8 cellular contexts compared by ENCODE assay signal in the genomic region with DNA sequence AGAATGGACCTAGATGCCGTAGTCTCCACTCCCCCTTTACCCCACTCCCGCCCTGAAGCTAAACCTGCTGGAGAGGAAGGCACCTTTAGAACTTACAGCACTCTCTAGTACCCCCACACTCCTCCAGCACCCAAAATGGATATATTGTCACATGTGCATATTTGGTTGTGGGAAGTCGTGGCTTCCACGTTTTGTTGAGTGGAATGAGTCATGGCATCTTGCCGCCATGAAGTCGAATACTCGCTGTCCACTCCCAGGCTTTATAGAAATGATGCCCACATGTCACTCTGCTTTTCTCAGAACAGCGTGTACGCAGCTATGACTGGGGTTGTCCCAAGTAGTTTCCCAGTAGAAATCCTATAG. TPM values are rescaled to one million over a fixed set of nuclear protein-coding genes. Genes with fewer than 3 reads are reported as not detected.
DNase-seq lines count a peak whose midpoint lies in the region; ATAC-seq and TF ChIP-seq lines count a peak whose summit lies in the region.

No MANE protein-coding gene starts in this region.

- H3K4me1 ChIP-seq in BLaER1 treated with 17β-estradiol and CSF1 and Interleukin-3, amounts not matched to agents 10 nM and 100 nM, result peaks cover 37 to 63% (median 54%) of the 10 kb centered on the region in 10 experiments

- H3K9ac ChIP-seq in BLaER1 treated with 17β-estradiol and CSF1 and Interleukin-3, amounts not matched to agents 10 nM and 100 nM, result peak overlapping the region; percentile 90 to 99 (median 93)

- peak overlapping the region; percentile 91 to 99 (median 95) for H3K27ac ChIP-seq in BLaER1 treated with 17β-estradiol and CSF1 and Interleukin-3, amounts not matched to agents 10 nM and 100 nM

- peaks cover 23 to 65% (median 44%) of the 10 kb centered on the region in 11 experiments for H3K36me3 ChIP-seq in BLaER1 treated with 17β-estradiol and CSF1 and Interleukin-3, amounts not matched to agents 10 nM and 100 nM

- peaks cover 26% of the 10 kb centered on the region for H3K4me1 Mint-ChIP-seq in brain

- peak overlapping the region; percentile 68 to 95 (median 85) for H3K4me2 ChIP-seq in BLaER1 treated with 17β-estradiol and CSF1 and Interleukin-3, amounts not matched to agents 10 nM and 100 nM

- ATAC-seq in GM19035 (IDR thresholded peaks at IDR 0.05; ENCODE audit: unreplicated experiment) (peak; percentile 16), HG03439 (IDR thresholded peaks at IDR 0.05; ENCODE audit: unreplicated experiment) (peak; percentile 23), GM21526 (IDR thresholded peaks at IDR 0.05; ENCODE audit: low FRiP score, unreplicated experiment) (no peak)

- H3K4me3 ChIP-seq in BLaER1 treated with 17β-estradiol and CSF1 and Interleukin-3, amounts not matched to agents 10 nM and 100 nM, result peak overlapping the region; percentile 69 to 96 (median 88)

- H3K4me3 Mint-ChIP-seq in brain, result peak overlapping the region; percentile 90 to 97 (median 95)

- H3K9me3 Mint-ChIP-seq in brain, result peaks cover 0 to 18% (median 14%) of the 10 kb centered on the region in 5 experiments

- no peaks in the 10 kb centered on the region for H3K27me3 ChIP-seq in BLaER1 treated with 17β-estradiol and CSF1 and Interleukin-3, amounts not matched to agents 10 nM and 100 nM

- H3K27me3 Mint-ChIP-seq in brain, result peaks cover 15% of the 10 kb centered on the region

- H3K9me3 ChIP-seq in BLaER1 treated with 17β-estradiol and CSF1 and Interleukin-3, amounts not matched to agents 10 nM and 100 nM (replicated peaks in 1 of 11), result peaks cover 11 to 18% (median 15%) of the 10 kb centered on the region in 11 experiments

- in situ Hi-C loops in SK-MEL-5 (cut with HindIII; ENCODE audit: low pct_unique_long_range_greater_than_20kb, low sequenced_read_pairs), result no loop called here

- peaks cover 2 to 53% (median 40%) of the 10 kb centered on the region in 11 experiments; a peak in 20 of 22 replicates for H4K20me1 ChIP-seq in BLaER1 treated with 17β-estradiol and CSF1 and Interleukin-3, amounts not matched to agents 10 nM and 100 nM

- H3K27ac Mint-ChIP-seq in brain, result peak overlapping the region; percentile 97 to 100 (median 100)

- peaks cover 24% of the 10 kb centered on the region for H3K36me3 Mint-ChIP-seq in brain

- TF ChIP-seq CTCF in brain (conservative IDR thresholded peaks at IDR 0.05), result no peak

- peak; percentile 42 for DNase-seq in SK-MEL-5 (ENCODE audit: low read depth, low spot score)
- DNase-seq in iPS-NIHi11 (ENCODE audit: low spot score), result peak; percentile 35
- peak; percentile 39 for DNase-seq in stimulated activated CD4-positive, alpha-beta T cell treated with anti-CD3 and anti-CD28 coated beads, Interleukin-12 subunit alpha, Interleukin-12 subunit beta, amount 100 ng/mL, for 4 hours

RNA-seq across cellular contexts. Expression of a gene that starts 0.5 kb away (rescaled TPM):
- 115 and 142 TPM in 2 replicates for total RNA-seq in SK-MEL-5 (2014; rRNA removed; shearing (Covaris generic))
- polyA plus RNA-seq in SK-MEL-5 (2015; cell fraction: cytosol; rRNA removed), result 58.1 and 69.9 TPM in 2 replicates
- polyA plus RNA-seq in SK-MEL-5 (2015; cell fraction: nucleus; rRNA removed), result 124 and 167 TPM in 2 replicates
- 8.0 TPM for polyA plus RNA-seq in brain (ENCODE audit: insufficient read depth, low read depth, low replicate concordance)

RNA-seq across cellular contexts. Expression of a gene that starts 0.7 kb away (rescaled TPM):
- total RNA-seq in SK-MEL-5 (2014; rRNA removed; shearing (Covaris generic)), result 18.9 and 22.5 TPM in 2 replicates
- polyA plus RNA-seq in SK-MEL-5 (2015; cell fraction: cytosol; rRNA removed), result 10.8 and 12.2 TPM in 2 replicates
- polyA plus RNA-seq in SK-MEL-5 (2015; cell fraction: nucleus; rRNA removed), result 11.8 and 16.0 TPM in 2 replicates
- 6.9 TPM for polyA plus RNA-seq in brain (ENCODE audit: insufficient read depth, low read depth, low replicate concordance)
